In the genomic region with DNA sequence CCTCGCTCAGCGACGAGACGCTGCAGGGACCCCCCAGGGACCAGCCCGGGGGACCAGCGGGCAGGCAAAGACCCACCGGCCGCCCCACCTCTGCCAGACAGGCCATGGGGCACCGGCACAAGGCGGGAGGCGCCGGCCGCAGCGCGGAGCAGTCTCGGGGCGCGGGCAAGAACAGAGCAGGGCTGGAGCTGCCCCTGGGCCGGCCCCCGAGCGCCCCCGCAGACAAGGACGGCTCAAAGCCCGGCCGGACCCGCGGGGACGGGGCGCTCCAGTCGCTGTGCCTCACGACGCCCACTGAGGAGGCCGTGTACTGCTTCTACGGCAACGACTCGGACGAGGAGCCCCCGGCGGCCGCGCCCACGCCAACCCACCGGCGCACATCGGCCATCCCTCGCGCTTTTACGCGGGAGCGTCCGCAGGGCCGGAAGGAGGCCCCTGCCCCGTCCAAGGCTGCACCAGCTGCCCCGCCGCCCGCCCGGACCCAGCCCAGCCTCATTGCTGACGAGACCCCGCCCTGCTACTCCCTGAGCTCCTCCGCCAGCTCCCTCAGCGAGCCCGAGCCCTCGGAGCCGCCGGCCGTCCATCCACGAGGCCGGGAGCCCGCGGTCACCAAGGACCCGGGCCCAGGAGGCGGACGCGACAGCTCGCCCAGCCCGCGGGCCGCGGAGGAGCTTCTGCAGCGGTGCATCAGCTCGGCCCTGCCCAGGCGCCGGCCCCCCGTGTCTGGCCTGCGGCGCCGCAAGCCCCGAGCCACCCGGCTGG, we compare ENCODE assay signal across 20 cellular contexts. TPM values are rescaled to one million over a fixed set of nuclear protein-coding genes. Genes with fewer than 3 reads are reported as not detected.
DNase-seq lines count a peak whose midpoint lies in the region; ATAC-seq, FAIRE-seq and TF ChIP-seq lines count a peak whose summit lies in the region.
"Had no signal": no experiment of that assay in that cellular context is flagged by ENCODE, and none has a peak within 500 bp of the region (broad histone marks: within the 10 kb centered on the region; RNA-seq: fewer than 3 reads in every experiment).

No MANE protein-coding gene starts in this region.

- H3K79me2 ChIP-seq in K562 (ENCODE audit: control insufficient read depth, insufficient read depth, low read length), result peaks cover 21% of the 10 kb centered on the region

- peaks cover 14% of the 10 kb centered on the region for H4K20me1 ChIP-seq in K562 (replicated peaks; ENCODE audit: control insufficient read depth, insufficient read depth, low read length)

- in situ Hi-C loops in K562 (cut with MboI), result no loop called here

- no peaks in the 10 kb centered on the region for H3K9me3 ChIP-seq in left ventricle myocardium inferior (replicated peaks)
- H3K9me3 ChIP-seq in K562 (replicated peaks; ENCODE audit: control insufficient read depth, insufficient read depth, low read depth, low read length), result no peaks in the 10 kb centered on the region
- H3K9me3 ChIP-seq: pancreas, SK-N-SH had no signal

- H3K9me1 ChIP-seq in K562 (ENCODE audit: control insufficient read depth, insufficient read depth, low read length), result no peaks in the 10 kb centered on the region

- no peak for TF ChIP-seq EP300 in K562 (IDR thresholded peaks at IDR 0.05; ENCODE audit: low read length)

- BruUV-seq in K562 (replicated peaks; lab: Mats Ljungman, UMichigan), result no TSS peak

- POLR2A ChIA-PET in K562 (lab: Yijun Ruan, JAX), result interaction anchor here (0.7 to 1.2 kb wide), 2 partner anchors 10 to 201 kb away, joined by 3 to 4 read pairs; no protein-coding TSS in a partner anchor

- H3K36me3 ChIP-seq in left ventricle myocardium inferior (no peaks in the 10 kb centered on the region), K562 (ENCODE audit: control insufficient read depth, insufficient read depth, low read length) (no peaks in the 10 kb centered on the region)
- H3K36me3 ChIP-seq: pancreas had no signal

- intact Hi-C loops in left ventricle myocardium inferior (cut with micrococcal nuclease) (no loop called here), left cardiac atrium (cut with DNase I) (no loop called here), K562 (cut with micrococcal nuclease) (no loop called here)

- no peak for TF ChIP-seq RAD21 in K562 (CRISPR knock-in tag; conservative IDR thresholded peaks at IDR 0.05 in 1 of 2, IDR thresholded peaks at IDR 0.05 in 1 of 2)

- DNase-seq in left ventricle myocardium inferior (no peak), left cardiac atrium (no peak), K562 (ENCODE audit: extremely low read depth in 1 of 4, low spot score in 3 of 4) (no peak), left kidney (ENCODE audit: low read depth, low spot score) (peak; percentile 28), GM19239 (ENCODE audit: insufficient read length, low spot score) (no peak), NCI-H2081 treated with DMSO at 0.1 percent for 48 hours (lab: John Stamatoyannopoulos, UW) (no peak)
- DNase-seq: activated CD4-positive, alpha-beta memory T cell treated with anti-CD3 and anti-CD28 coated beads, Interleukin-2, amount 10 ng/mL, durations not matched to agents 7 days and 5 days; erythroblast; islet precursor cell; KG1; NCI-H1417; SK-N-SH; stimulated activated naive CD8-positive, alpha-beta T cell treated with anti-CD3 and anti-CD28 coated beads, Interleukin-15, amount 100 ng/mL, for 72 hours had no signal

- TF ChIP-seq POLR2A in K562 (conservative IDR thresholded peaks at IDR 0.05), result no peak

- H3K27me3 ChIP-seq in left ventricle myocardium inferior (ENCODE audit: low read depth), result peaks cover 87% of the 10 kb centered on the region
- no peaks in the 10 kb centered on the region for H3K27me3 ChIP-seq in K562 (ENCODE audit: control insufficient read depth in 2 of 2, insufficient read depth in 2 of 2, low read length in 2 of 2)

- ATAC-seq in left cardiac atrium, result no peak
- no peak for ATAC-seq in K562
- ATAC-seq in HG02588 (IDR thresholded peaks at IDR 0.05; ENCODE audit: unreplicated experiment), result no peak
- no peak for ATAC-seq in HG02610 (IDR thresholded peaks at IDR 0.05; ENCODE audit: unreplicated experiment)
- ATAC-seq: pancreas; stimulated activated naive CD8-positive, alpha-beta T cell treated with anti-CD3 and anti-CD28 coated beads, Interleukin-15, amount 100 ng/mL, for 72 hours had no signal

- H3K27ac ChIP-seq in left ventricle myocardium inferior (replicated peaks), result no peak overlapping the region
- no peak overlapping the region for H3K27ac ChIP-seq in K562 (ENCODE audit: extremely low read depth, low read depth, low read length)
- H3K27ac ChIP-seq: pancreas had no signal

- no peak overlapping the region for H2AFZ ChIP-seq in K562 (ENCODE audit: low read depth, low read length)

- TF ChIP-seq CTCF in left ventricle myocardium inferior (IDR thresholded peaks at IDR 0.05; ENCODE audit: borderline replicate concordance) (no peak), K562 (IDR thresholded peaks at IDR 0.05 in 2 of 3, conservative IDR thresholded peaks at IDR 0.05 in 1 of 3; ENCODE audit: insufficient read depth in 2 of 3, low read depth in 1 of 3, low read length in 3 of 3) (no peak)

- H3K4me1 ChIP-seq in left ventricle myocardium inferior (peaks cover 70% of the 10 kb centered on the region), K562 (replicated peaks in 1 of 2; ENCODE audit: control insufficient read depth in 2 of 2, insufficient read depth in 2 of 2, low read length in 2 of 2) (peaks cover 6 to 63% of the 10 kb centered on the region in 2 experiments; a peak in 4 of 5 replicates)

- no peak for FAIRE-seq in K562 (lab: Jason Lieb, UNC)
- no peak for FAIRE-seq in GM19239 (lab: Jason Lieb, UNC)
- FAIRE-seq: colon, D721Med, pancreas, TTC549, urothelium cell line had no signal

- no peak overlapping the region for H3K4me2 ChIP-seq in K562 (ENCODE audit: insufficient read depth, low read length)
- H3K4me2 ChIP-seq: SK-N-SH had no signal

- H3K9ac ChIP-seq in K562 (ENCODE audit: insufficient read depth in 1 of 2, low read depth in 2 of 2, low read length in 2 of 2), result no peak overlapping the region
- H3K9ac ChIP-seq: SK-N-SH had no signal

- WGBS in K562 (ENCODE audit: insufficient coverage, low coverage, missing lambda C conversion rate), result 97% methylated on average over 15 of the region's 89 CpGs

- CTCF ChIA-PET in K562 (lab: Yijun Ruan, JAX; ENCODE audit: low intra/inter-chr PET ratio), result no interaction called here

- H3K4me3 ChIP-seq in left ventricle myocardium inferior (peak overlapping the region; percentile 75), K562 (no peak overlapping the region)

RNA-seq across cellular contexts. Expression of gene C19orf25, which starts 11.3 kb away (rescaled TPM):
- total RNA-seq in left ventricle myocardium inferior, result 16.1 TPM
- total RNA-seq in left cardiac atrium, result 10 to 100 TPM; 16.1 to 18.9 TPM
- 67.3 and 231 TPM in 2 replicates for total RNA-seq in K562 (2011; cell fraction: chromatin; rRNA removed; ENCODE audit: low replicate concordance)
- 138 and 165 TPM in 2 replicates for total RNA-seq in K562 (2011; cell fraction: nucleolus; rRNA removed)
- 70.2 and 72.2 TPM in 2 replicates for total RNA-seq in K562 (2011; cell fraction: nucleoplasm; rRNA removed)
- 79.4 and 86.1 TPM in 2 replicates for total RNA-seq in K562 (2014; rRNA removed)
- total RNA-seq in K562 (2014; rRNA removed; fragmentation: Illumina TruSeq; extraction: Trizol), result 6.5 and 9.6 TPM in 2 replicates
- 40.6 and 42.3 TPM in 2 replicates for total RNA-seq in K562 (2015; rRNA removed; fragmentation: Illumina TruSeq; extraction: Trizol)
- 68.3 and 73.1 TPM in 2 replicates for total RNA-seq in K562 (2021)
- polyA plus RNA-seq in K562 (2011; rRNA removed), result 25.3 and 27.6 TPM in 2 replicates
- 55.4 and 125 TPM in 2 replicates for polyA plus RNA-seq in K562 (2011; cell fraction: cytosol; rRNA removed)
- 35.5 and 63.8 TPM in 2 replicates for polyA plus RNA-seq in K562 (2011; cell fraction: nucleus; rRNA removed)
- 46.1 and 46.4 TPM in 2 replicates for polyA plus RNA-seq in K562 (2012)
- polyA plus RNA-seq in K562 (2014; fragmentation: Illumina TruSeq; extraction: Trizol), result 36.1 and 45.1 TPM in 2 replicates
- polyA plus RNA-seq in K562 (2014; fragmentation: Nextera tagmentation; extraction: Ambion mirVana), result 1 to 10 TPM in 1 of 2 experiments, under 1 TPM in 1; 0.79 to 4.5 TPM
- polyA plus RNA-seq in K562 (2014; rRNA removed), result 96.0 TPM in 2 replicates
- 2.2 and 6.5 TPM in 2 replicates for polyA minus RNA-seq in K562 (2011; rRNA and poly(A)+ RNA removed)
- 21.9 and 26.5 TPM in 2 replicates for polyA minus RNA-seq in K562 (2011; cell fraction: cytosol; rRNA and poly(A)+ RNA removed)
- 18.2 and 20.3 TPM in 2 replicates for polyA minus RNA-seq in K562 (2011; cell fraction: nucleus; rRNA and poly(A)+ RNA removed)

RNA-seq across cellular contexts. Expression of gene APC2, which starts 17.8 kb away (rescaled TPM):
- 0.22 TPM for total RNA-seq in left ventricle myocardium inferior
- under 1 TPM; 0.18 to 0.21 TPM for total RNA-seq in left cardiac atrium
- total RNA-seq in K562 (2011; cell fraction: chromatin; rRNA removed; ENCODE audit: low replicate concordance), result 0.56 and 1.4 TPM in 2 replicates
- 0.66 and 1.3 TPM in 2 replicates for total RNA-seq in K562 (2011; cell fraction: nucleolus; rRNA removed)
- 0.44 and 0.53 TPM in 2 replicates for total RNA-seq in K562 (2011; cell fraction: nucleoplasm; rRNA removed)
- total RNA-seq in K562 (2014; rRNA removed), result 0.05 and 0.08 TPM in 2 replicates
- total RNA-seq in K562 (2014; rRNA removed; fragmentation: Illumina TruSeq; extraction: Trizol), result 0.04 TPM in 1 of 2 replicates, not detected in the other
- 0.04 TPM in 1 of 2 replicates, not detected in the other for total RNA-seq in K562 (2015; rRNA removed; fragmentation: Illumina TruSeq; extraction: Trizol)
- total RNA-seq in K562 (2021), result 0.27 and 0.40 TPM in 2 replicates
- 0.01 and 0.06 TPM in 2 replicates for polyA plus RNA-seq in K562 (2011; rRNA removed)
- 0.03 and 0.04 TPM in 2 replicates for polyA plus RNA-seq in K562 (2011; cell fraction: cytosol; rRNA removed)
- 0.13 and 0.21 TPM in 2 replicates for polyA plus RNA-seq in K562 (2011; cell fraction: nucleus; rRNA removed)
- 0.43 and 0.48 TPM in 2 replicates for polyA plus RNA-seq in K562 (2012)
- polyA plus RNA-seq in K562 (2014; fragmentation: Illumina TruSeq; extraction: Trizol), result 0.01 TPM in 2 replicates
- not detected for polyA plus RNA-seq in K562 (2014; fragmentation: Nextera tagmentation; extraction: Ambion mirVana)
- 0.04 and 0.09 TPM in 2 replicates for polyA plus RNA-seq in K562 (2014; rRNA removed)
- polyA minus RNA-seq in K562 (2011; rRNA and poly(A)+ RNA removed), result 0.06 and 0.07 TPM in 2 replicates
- polyA minus RNA-seq in K562 (2011; cell fraction: cytosol; rRNA and poly(A)+ RNA removed), result not detected in 2 replicates
- polyA minus RNA-seq in K562 (2011; cell fraction: nucleus; rRNA and poly(A)+ RNA removed), result 0.27 and 0.33 TPM in 2 replicates

RNA-seq across cellular contexts. Expression of gene PCSK4, which starts 22.5 kb away (rescaled TPM):
- total RNA-seq in left ventricle myocardium inferior, result 1.3 TPM
- total RNA-seq in left cardiac atrium, result 1 to 10 TPM in 1 of 2 donors, under 1 TPM in 1; 0.89 to 1.6 TPM
- 10.1 and 40.2 TPM in 2 replicates for total RNA-seq in K562 (2011; cell fraction: chromatin; rRNA removed; ENCODE audit: low replicate concordance)
- total RNA-seq in K562 (2011; cell fraction: nucleolus; rRNA removed), result 32.6 and 34.9 TPM in 2 replicates
- 10.8 and 20.5 TPM in 2 replicates for total RNA-seq in K562 (2011; cell fraction: nucleoplasm; rRNA removed)
- 2.2 and 3.4 TPM in 2 replicates for total RNA-seq in K562 (2014; rRNA removed)
- total RNA-seq in K562 (2014; rRNA removed; fragmentation: Illumina TruSeq; extraction: Trizol), result 0.29 TPM in 2 replicates
- 1.2 and 1.5 TPM in 2 replicates for total RNA-seq in K562 (2015; rRNA removed; fragmentation: Illumina TruSeq; extraction: Trizol)
- 5.7 and 7.0 TPM in 2 replicates for total RNA-seq in K562 (2021)
- polyA plus RNA-seq in K562 (2011; rRNA removed), result 2.7 and 5.1 TPM in 2 replicates
- polyA plus RNA-seq in K562 (2011; cell fraction: cytosol; rRNA removed), result 2.9 and 4.0 TPM in 2 replicates
- 56.5 and 86.1 TPM in 2 replicates for polyA plus RNA-seq in K562 (2011; cell fraction: nucleus; rRNA removed)
- polyA plus RNA-seq in K562 (2012), result 6.2 and 8.3 TPM in 2 replicates
- polyA plus RNA-seq in K562 (2014; fragmentation: Illumina TruSeq; extraction: Trizol), result 0.85 and 2.2 TPM in 2 replicates
- under 1 TPM in 1 of 2 experiments, not detected in 1; 0.01 TPM for polyA plus RNA-seq in K562 (2014; fragmentation: Nextera tagmentation; extraction: Ambion mirVana)
- polyA plus RNA-seq in K562 (2014; rRNA removed), result 4.8 and 9.1 TPM in 2 replicates
- polyA minus RNA-seq in K562 (2011; rRNA and poly(A)+ RNA removed), result 0.35 and 0.60 TPM in 2 replicates
- 1.9 and 8.5 TPM in 2 replicates for polyA minus RNA-seq in K562 (2011; cell fraction: cytosol; rRNA and poly(A)+ RNA removed)
- polyA minus RNA-seq in K562 (2011; cell fraction: nucleus; rRNA and poly(A)+ RNA removed), result 10.0 and 12.4 TPM in 2 replicates

RNA-seq across cellular contexts. Expression of gene REEP6, which starts 23.3 kb away (rescaled TPM):
- total RNA-seq in left ventricle myocardium inferior (1.9 TPM), left cardiac atrium (1 to 10 TPM; 2.2 to 2.3 TPM), K562 (2014; rRNA removed) (22.1 and 31.4 TPM in 2 replicates), K562 (2014; rRNA removed; fragmentation: Illumina TruSeq; extraction: Trizol) (5.7 and 7.8 TPM in 2 replicates), K562 (2015; rRNA removed; fragmentation: Illumina TruSeq; extraction: Trizol) (12.2 and 14.5 TPM in 2 replicates), K562 (2021) (64.2 and 66.3 TPM in 2 replicates)
- total RNA-seq in K562 (2011; cell fraction: chromatin; rRNA removed; ENCODE audit: low replicate concordance), result 24.8 and 67.6 TPM in 2 replicates
- 113 and 120 TPM in 2 replicates for total RNA-seq in K562 (2011; cell fraction: nucleolus; rRNA removed)
- 64.9 and 67.3 TPM in 2 replicates for total RNA-seq in K562 (2011; cell fraction: nucleoplasm; rRNA removed)
- polyA plus RNA-seq in K562 (2011; rRNA removed) (18.4 and 36.3 TPM in 2 replicates), K562 (2014; fragmentation: Illumina TruSeq; extraction: Trizol) (12.7 and 36.9 TPM in 2 replicates), K562 (2014; fragmentation: Nextera tagmentation; extraction: Ambion mirVana) (1 to 10 TPM; 1.2 to 1.9 TPM), K562 (2014; rRNA removed) (31.8 and 34.1 TPM in 2 replicates)
- polyA plus RNA-seq in K562 (2011; cell fraction: cytosol; rRNA removed), result 26.8 and 94.4 TPM in 2 replicates
- polyA plus RNA-seq in K562 (2011; cell fraction: nucleus; rRNA removed), result 24.1 and 41.5 TPM in 2 replicates
- 43.3 and 57.4 TPM in 2 replicates for polyA plus RNA-seq in K562 (2012)
- polyA minus RNA-seq in K562 (2011; rRNA and poly(A)+ RNA removed), result 11.2 and 16.1 TPM in 2 replicates
- polyA minus RNA-seq in K562 (2011; cell fraction: cytosol; rRNA and poly(A)+ RNA removed), result 42.9 and 55.0 TPM in 2 replicates
- polyA minus RNA-seq in K562 (2011; cell fraction: nucleus; rRNA and poly(A)+ RNA removed), result 9.6 and 11.7 TPM in 2 replicates

RNA-seq across cellular contexts. Expression of gene RPS15, which starts 29.5 kb away (rescaled TPM):
- total RNA-seq in left ventricle myocardium inferior, result 588 TPM
- 100 to 1,000 TPM; 714 to 737 TPM for total RNA-seq in left cardiac atrium
- 72.0 and 238 TPM in 2 replicates for total RNA-seq in K562 (2011; cell fraction: chromatin; rRNA removed; ENCODE audit: low replicate concordance)
- 545 and 547 TPM in 2 replicates for total RNA-seq in K562 (2011; cell fraction: nucleolus; rRNA removed)
- total RNA-seq in K562 (2011; cell fraction: nucleoplasm; rRNA removed), result 383 and 585 TPM in 2 replicates
- total RNA-seq in K562 (2014; rRNA removed), result 2,649 and 2,867 TPM in 2 replicates
- 407 and 630 TPM in 2 replicates for total RNA-seq in K562 (2014; rRNA removed; fragmentation: Illumina TruSeq; extraction: Trizol)
- 1,267 and 1,272 TPM in 2 replicates for total RNA-seq in K562 (2015; rRNA removed; fragmentation: Illumina TruSeq; extraction: Trizol)
- total RNA-seq in K562 (2021), result 2,126 and 2,254 TPM in 2 replicates
- 957 and 1,566 TPM in 2 replicates for polyA plus RNA-seq in K562 (2011; rRNA removed)
- polyA plus RNA-seq in K562 (2011; cell fraction: cytosol; rRNA removed), result 3,186 and 4,296 TPM in 2 replicates
- polyA plus RNA-seq in K562 (2011; cell fraction: nucleus; rRNA removed), result 907 and 973 TPM in 2 replicates
- polyA plus RNA-seq in K562 (2012), result 2,701 and 2,899 TPM in 2 replicates
- polyA plus RNA-seq in K562 (2014; fragmentation: Illumina TruSeq; extraction: Trizol), result 912 and 1,907 TPM in 2 replicates
- 100 to 1,000 TPM; 605 to 818 TPM for polyA plus RNA-seq in K562 (2014; fragmentation: Nextera tagmentation; extraction: Ambion mirVana)
- 2,791 and 3,285 TPM in 2 replicates for polyA plus RNA-seq in K562 (2014; rRNA removed)
- polyA minus RNA-seq in K562 (2011; rRNA and poly(A)+ RNA removed), result 202 and 239 TPM in 2 replicates
- polyA minus RNA-seq in K562 (2011; cell fraction: cytosol; rRNA and poly(A)+ RNA removed), result 1,242 and 1,610 TPM in 2 replicates
- 152 and 304 TPM in 2 replicates for polyA minus RNA-seq in K562 (2011; cell fraction: nucleus; rRNA and poly(A)+ RNA removed)
